In the genomic region with DNA sequence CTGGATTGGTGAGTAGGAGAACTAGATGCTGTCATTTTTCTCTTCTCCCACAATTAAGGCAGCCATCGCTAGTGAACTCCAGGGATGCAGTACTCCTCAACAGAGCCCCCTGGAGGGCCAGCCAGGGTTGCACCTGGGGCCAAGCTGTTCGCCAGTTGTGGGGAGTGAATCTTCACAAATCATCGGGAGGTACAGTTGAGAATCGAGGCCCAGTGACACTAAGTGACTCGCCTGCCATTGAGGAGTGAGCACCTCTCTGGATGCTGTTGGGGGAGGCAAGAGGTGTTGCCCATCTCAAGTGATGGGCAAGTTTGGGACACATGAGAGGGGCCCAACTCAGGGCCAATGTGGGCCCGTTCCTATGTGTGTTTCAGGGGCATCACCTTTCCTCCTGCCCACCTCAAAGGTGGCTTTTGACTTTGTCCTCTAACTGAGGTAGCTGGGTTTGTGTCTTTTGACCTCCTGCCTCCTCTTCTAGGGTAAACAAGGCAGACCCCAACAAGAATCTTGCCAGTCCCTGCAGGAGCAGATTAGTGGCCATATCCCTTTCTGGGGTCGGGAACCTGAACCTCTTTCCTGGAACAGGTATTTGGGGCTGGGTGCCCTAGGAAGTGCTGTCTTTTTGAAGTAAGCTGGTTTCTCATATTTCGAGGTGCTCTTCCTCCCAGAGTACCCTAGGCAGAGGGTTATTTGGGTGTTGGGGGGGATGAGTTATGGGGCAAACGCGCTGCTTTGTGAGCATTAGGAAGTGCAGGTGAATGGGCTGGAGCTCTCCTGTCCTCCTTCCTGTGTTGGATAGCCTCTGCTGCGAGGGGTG, we compare ENCODE assay signal across 1 cellular context.
TF ChIP-seq lines count a peak whose summit lies in the region.

No MANE protein-coding gene starts in this region.

TF ChIP-seq in endothelial cell of umbilical vein, 7 proteins besides CTCF, POLR2A, EP300 and RAD21 (continued from another document):
- TF ChIP-seq MAX (IDR thresholded peaks at IDR 0.05; ENCODE audit: insufficient read depth, insufficient read length) = no peak
- no peak for TF ChIP-seq MYC (IDR thresholded peaks at IDR 0.05; ENCODE audit: low read depth, low read length)
TF ChIP-seq in endothelial cell of umbilical vein: peak in this region for 0.
